ENCODE assay signal across 9 cellular contexts in the genomic region with DNA sequence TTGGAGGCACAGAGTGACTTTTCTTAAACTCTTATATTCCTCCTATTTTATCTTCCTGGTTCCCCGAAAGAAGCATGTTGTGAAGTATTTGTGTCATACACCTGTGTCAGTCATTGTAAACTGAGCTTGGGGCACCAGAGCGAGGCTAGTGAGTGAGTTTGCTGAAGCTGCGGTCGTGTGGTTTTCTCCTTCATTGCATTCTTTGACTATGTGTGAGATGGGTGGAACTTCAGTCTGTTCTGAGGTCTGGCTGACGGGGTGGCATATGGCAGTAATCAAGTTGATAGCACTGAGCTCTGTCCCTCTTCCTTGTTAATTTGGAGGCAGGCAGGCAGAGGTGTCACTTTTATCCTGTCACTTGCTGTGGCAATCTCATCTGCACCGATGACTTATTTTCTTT. TPM values are rescaled to one million over a fixed set of nuclear protein-coding genes. Genes with fewer than 3 reads are reported as not detected.
A peak's percentile ranks its signal among the peaks of the same experiment; 100 is the strongest.
DNase-seq lines count a peak whose midpoint lies in the region; ATAC-seq lines count a peak whose summit lies in the region.
"Had no signal": no experiment of that assay in that cellular context is flagged by ENCODE, and none has a peak within 500 bp of the region (broad histone marks: within the 10 kb centered on the region; RNA-seq: fewer than 3 reads in every experiment).

No MANE protein-coding gene starts in this region.

- peaks cover 73% of the 10 kb centered on the region for H3K4me1 Mint-ChIP-seq in activated T-cell treated with anti-CD3 and anti-CD28 coated beads, Interleukin-2, amount 50 U/mL, for 4 hours (ENCODE audit: low read depth)

- H3K36me3 ChIP-seq in neuronal stem cell (replicated peaks in 1 of 2; ENCODE audit: control insufficient read depth in 2 of 2, insufficient read depth in 2 of 2, low read length in 2 of 2) = no peaks in the 10 kb centered on the region

- DNase-seq in CD1c-positive myeloid dendritic cell (ENCODE audit: extremely low spot score) (peak; percentile 19), GF-D8 (lab: John Stamatoyannopoulos, UW) (no peak), hepatic stellate cell (ENCODE audit: low spot score) (no peak), neuronal stem cell (ENCODE audit: low spot score) (no peak)
- peak; percentile 18 for DNase-seq in activated T-cell treated with anti-CD3 and anti-CD28 coated beads, Interleukin-2, amount 50 U/mL, for 4 hours

- H3K4me3 Mint-ChIP-seq in activated T-cell treated with anti-CD3 and anti-CD28 coated beads, Interleukin-2, amount 50 U/mL, for 4 hours = no peak overlapping the region

- H3K4ac ChIP-seq in neuronal stem cell (ENCODE audit: low read length) = no peak overlapping the region

- no CpG with 5 or more reads among the region's 6 CpGs for WGBS in neuronal stem cell (ENCODE audit: extremely low coverage in 2 of 2, insufficient read length in 2 of 2, insufficient replicate concordance in 1 of 2), 2 donors

- H3K23ac ChIP-seq in neuronal stem cell (ENCODE audit: low read depth, low read length, poor library complexity) = no peak overlapping the region

- H3K14ac ChIP-seq in neuronal stem cell (ENCODE audit: low read length) = no peak overlapping the region

- no peak overlapping the region for H4K91ac ChIP-seq in neuronal stem cell (ENCODE audit: low read depth, low read length, poor library complexity)

- no peak overlapping the region for H3K4me2 ChIP-seq in neuronal stem cell (ENCODE audit: insufficient read depth, low read length, poor library complexity, severe bottlenecking)

- H3K4me3 ChIP-seq in neuronal stem cell (ENCODE audit: low read length in 2 of 2) = no peak overlapping the region

- H3K36me3 Mint-ChIP-seq in activated T-cell treated with anti-CD3 and anti-CD28 coated beads, Interleukin-2, amount 50 U/mL, for 4 hours (ENCODE audit: insufficient read depth) = peaks cover 6% of the 10 kb centered on the region

- ATAC-seq in GM18907 (IDR thresholded peaks at IDR 0.05; ENCODE audit: unreplicated experiment) (peak; percentile 63), HG02973 (IDR thresholded peaks at IDR 0.05; ENCODE audit: unreplicated experiment) (peak; percentile 55)
- ATAC-seq in activated T-cell treated with anti-CD3 and anti-CD28 coated beads, Interleukin-2, amount 50 U/mL, for 4 hours = peak in 1 of 2 donors; percentile 8
- ATAC-seq in activated CD4-positive, CD25-positive, alpha-beta regulatory T cell treated with anti-CD3 and anti-CD28 coated beads, Interleukin-2, amount 50 U/mL, for 24 hours = no peak

- H3K18ac ChIP-seq in neuronal stem cell (ENCODE audit: low read length) = no peak overlapping the region

- no peak overlapping the region for H3K27ac ChIP-seq in neuronal stem cell (replicated peaks; ENCODE audit: low read length)

- H2BK15ac ChIP-seq in neuronal stem cell (ENCODE audit: low read length) = no peak overlapping the region

- no peak overlapping the region for H4K8ac ChIP-seq in neuronal stem cell (ENCODE audit: low read depth, low read length)

- no peak overlapping the region for H2BK5ac ChIP-seq in neuronal stem cell (ENCODE audit: low read length)

- H2AK5ac ChIP-seq in neuronal stem cell (ENCODE audit: low read depth, low read length) = no peak overlapping the region

- no peak overlapping the region for H2BK120ac ChIP-seq in neuronal stem cell (ENCODE audit: low read depth, low read length)

- H3K9ac ChIP-seq in neuronal stem cell (ENCODE audit: low read depth, low read length, poor library complexity) = no peak overlapping the region

- H3K9me3 Mint-ChIP-seq in activated T-cell treated with anti-CD3 and anti-CD28 coated beads, Interleukin-2, amount 50 U/mL, for 4 hours = no peaks in the 10 kb centered on the region

- H3K27me3 ChIP-seq in neuronal stem cell (ENCODE audit: control insufficient read depth in 3 of 3, insufficient read depth in 3 of 3, low read depth in 1 of 3, low read length in 3 of 3) = peaks cover 0 to 4% (median 0%) of the 10 kb centered on the region in 3 experiments

- H2BK12ac ChIP-seq in neuronal stem cell (ENCODE audit: low read length) = no peak overlapping the region

- H3K79me1 ChIP-seq in neuronal stem cell (ENCODE audit: low read depth, low read length) = peaks cover 4% of the 10 kb centered on the region

- H3K27me3 Mint-ChIP-seq in activated T-cell treated with anti-CD3 and anti-CD28 coated beads, Interleukin-2, amount 50 U/mL, for 4 hours (ENCODE audit: low read depth) = no peaks in the 10 kb centered on the region

- no peaks in the 10 kb centered on the region for H3K9me3 ChIP-seq in neuronal stem cell (replicated peaks in 1 of 2; ENCODE audit: control insufficient read depth in 2 of 2, insufficient read depth in 1 of 2, low read depth in 1 of 2, low read length in 2 of 2)

- H3K4me1 ChIP-seq in neuronal stem cell (ENCODE audit: control insufficient read depth in 2 of 2, insufficient read depth in 1 of 2, low read depth in 1 of 2, low read length in 2 of 2) = peaks cover 7% of the 10 kb centered on the region in 2 donors

- no peak overlapping the region for H2AFZ ChIP-seq in neuronal stem cell (ENCODE audit: low read length)

RNA-seq across cellular contexts. Expression of a gene that starts 4.2 kb away (rescaled TPM):
- 10 to 100 TPM; 30.4 to 33.5 (median 32.8) TPM for total RNA-seq in activated T-cell treated with anti-CD3 and anti-CD28 coated beads, Interleukin-2, amount 50 U/mL, for 4 hours
- polyA plus RNA-seq in neuronal stem cell (2013, experiment 1 of 2) = 16.9 TPM
- 16.5 TPM for polyA plus RNA-seq in neuronal stem cell (2013, experiment 2 of 2)

RNA-seq across cellular contexts. Expression of a gene that starts 4.9 kb away (rescaled TPM):
- total RNA-seq in activated T-cell treated with anti-CD3 and anti-CD28 coated beads, Interleukin-2, amount 50 U/mL, for 4 hours = 10 to 100 TPM; 54.1 to 67.2 (median 56.8) TPM
- polyA plus RNA-seq in neuronal stem cell (2013, experiment 1 of 2) = 17.0 TPM
- polyA plus RNA-seq in neuronal stem cell (2013, experiment 2 of 2) = 17.5 TPM

RNA-seq across cellular contexts. Expression of a gene that starts 24.5 kb away (rescaled TPM):
- total RNA-seq in activated T-cell treated with anti-CD3 and anti-CD28 coated beads, Interleukin-2, amount 50 U/mL, for 4 hours = 10 to 100 TPM; 37.7 to 49.0 (median 43.3) TPM
- polyA plus RNA-seq in neuronal stem cell (2013, experiment 1 of 2) = 78.7 TPM
- 77.8 TPM for polyA plus RNA-seq in neuronal stem cell (2013, experiment 2 of 2)

RNA-seq across cellular contexts. Expression of a gene that starts 24.7 kb away (rescaled TPM):
- total RNA-seq in activated T-cell treated with anti-CD3 and anti-CD28 coated beads, Interleukin-2, amount 50 U/mL, for 4 hours = 10 to 100 TPM; 18.2 to 19.0 (median 18.4) TPM
- 16.1 TPM for polyA plus RNA-seq in neuronal stem cell (2013, experiment 1 of 2)
- 15.8 TPM for polyA plus RNA-seq in neuronal stem cell (2013, experiment 2 of 2)

RNA-seq across cellular contexts. Expression of a gene that starts 47.6 kb away (rescaled TPM):
- total RNA-seq in activated T-cell treated with anti-CD3 and anti-CD28 coated beads, Interleukin-2, amount 50 U/mL, for 4 hours = 1 to 10 TPM; 2.2 to 2.9 (median 2.5) TPM
- polyA plus RNA-seq in neuronal stem cell (2013, experiment 1 of 2) = 0.03 TPM
- 0.03 TPM for polyA plus RNA-seq in neuronal stem cell (2013, experiment 2 of 2)
- total RNA-seq: fibroblast of villous mesenchyme had no signal

Comparison
In these comparisons a context has a peak if more than half of its experiments do, and no peak if none do; other contexts are left out.
1. DNase-seq: peak in CD1c-positive myeloid dendritic cell (single experiment) and activated T-cell treated with anti-CD3 and anti-CD28 coated beads, Interleukin-2, amount 50 U/mL, for 4 hours (single experiment); none in GF-D8 (single experiment), hepatic stellate cell (single experiment) and neuronal stem cell (single experiment).
2. ATAC-seq: peak in GM18907 (single experiment) and HG02973 (single experiment); none in activated CD4-positive, CD25-positive, alpha-beta regulatory T cell treated with anti-CD3 and anti-CD28 coated beads, Interleukin-2, amount 50 U/mL, for 24 hours (0 of 2).